Comparison of ENCODE assay signal across 9 cellular contexts in genomic region chr18:61972389-61973264, GRCh38.
DNase-seq lines count a peak whose midpoint lies in the region; ATAC-seq and TF ChIP-seq lines count a peak whose summit lies in the region.
"Had no signal": no experiment of that assay in that cellular context is flagged by ENCODE, and none has a peak within 500 bp of the region (broad histone marks: within the 10 kb centered on the region; RNA-seq: fewer than 3 reads in every experiment).

No MANE protein-coding gene starts in this region.

- H3K27me3 ChIP-seq in HAP-1 (ENCODE audit: low read depth) (no peaks in the 10 kb centered on the region), left lung (no peaks in the 10 kb centered on the region)

- in situ Hi-C loops in HAP-1 (cut with MboI; ENCODE audit: low sequenced_read_pairs): no loop called here

- no peaks in the 10 kb centered on the region for H3K36me3 ChIP-seq in HAP-1 (replicated peaks)
- no peaks in the 10 kb centered on the region for H3K36me3 ChIP-seq in left lung

- H3K27ac ChIP-seq in left lung: no peak overlapping the region

- peak; percentile 16 to 54 for DNase-seq in HAP-1 (ENCODE audit: low spot score in 2 of 2)
- peak; percentile 66 for DNase-seq in NB4 (ENCODE audit: low read depth)
- DNase-seq in left lung: no peak
- no peak for DNase-seq in NCI-H2227 treated with DMSO at 0.1 percent for 48 hours (lab: John Stamatoyannopoulos, UW)
- DNase-seq in activated CD4-positive, CD25-positive, alpha-beta regulatory T cell treated with anti-CD3 and anti-CD28 coated beads, Interleukin-2, amount 50 U/mL, for 72 hours: no peak
- no peak for DNase-seq in activated CD8-positive, alpha-beta memory T cell treated with anti-CD3 and anti-CD28 coated beads for 24 hours
- no peak for DNase-seq in GM20000 (ENCODE audit: low spot score)
- DNase-seq: activated T-cell treated with anti-CD3 and anti-CD28 coated beads, Interleukin-2, amount 50 U/mL, for 72 hours had no signal

- H3K4me1 ChIP-seq in HAP-1: peaks cover 5% of the 10 kb centered on the region
- H3K4me1 ChIP-seq in left lung: no peaks in the 10 kb centered on the region

- intact Hi-C loops in left lung (cut with DNase I): no loop called here

- H3K4me3 ChIP-seq in HAP-1 (no peak overlapping the region), NB4 (ENCODE audit: low read depth, low read length) (no peak overlapping the region), left lung (no peak overlapping the region)

- ATAC-seq in GM18517 (IDR thresholded peaks at IDR 0.05; ENCODE audit: unreplicated experiment) (peak; percentile 91), left lung (peak; percentile 77)

- no peak for TF ChIP-seq POLR2A in NB4 (IDR thresholded peaks at IDR 0.05; ENCODE audit: extremely low read depth, insufficient read length)

- no peak for TF ChIP-seq CTCF in NB4 (IDR thresholded peaks at IDR 0.05; ENCODE audit: low read depth, low read length)
- no peak for TF ChIP-seq CTCF in left lung (IDR thresholded peaks at IDR 0.05)
- TF ChIP-seq CTCF in GM20000 (IDR thresholded peaks at IDR 0.05; ENCODE audit: extremely low read depth, missing control alignments): no peak

- H3K9me3 ChIP-seq in HAP-1: no peaks in the 10 kb centered on the region
- H3K9me3 ChIP-seq in left lung: no peaks in the 10 kb centered on the region

Comparison
In these comparisons a context has a peak if more than half of its experiments do, and no peak if none do; other contexts are left out.
1. DNase-seq: peak in HAP-1 (2 of 2) and NB4 (single experiment); none in left lung (0 of 2), NCI-H2227 treated with DMSO at 0.1 percent for 48 hours (single experiment), activated CD4-positive, CD25-positive, alpha-beta regulatory T cell treated with anti-CD3 and anti-CD28 coated beads, Interleukin-2, amount 50 U/mL, for 72 hours (single experiment), activated CD8-positive, alpha-beta memory T cell treated with anti-CD3 and anti-CD28 coated beads for 24 hours (single experiment) and GM20000 (single experiment).